8 cellular contexts compared by ENCODE assay signal in the genomic region with DNA sequence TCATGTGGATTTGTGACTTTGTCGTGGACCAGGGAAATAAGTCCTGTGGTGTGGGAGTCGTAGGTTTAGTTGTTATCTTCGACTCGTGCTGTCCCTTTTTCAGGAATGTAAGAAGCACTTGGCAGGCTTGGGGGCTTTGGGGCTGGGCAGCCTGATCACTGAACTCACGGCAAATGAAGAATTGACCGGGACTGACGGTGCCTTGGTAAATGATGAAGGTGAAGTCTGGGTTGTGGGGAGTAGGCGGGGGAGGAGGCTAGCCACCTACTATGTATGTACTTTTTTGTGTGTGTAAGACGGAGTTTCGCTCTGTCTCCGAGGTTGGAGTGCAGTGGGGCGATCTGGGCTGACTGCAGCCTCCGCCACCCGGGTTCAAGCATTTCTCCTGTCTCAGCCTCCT. TPM values are rescaled to one million over a fixed set of nuclear protein-coding genes. Genes with fewer than 3 reads are reported as not detected.
A peak's percentile ranks its signal among the peaks of the same experiment; 100 is the strongest.
DNase-seq lines count a peak whose midpoint lies in the region; ATAC-seq, FAIRE-seq and TF ChIP-seq lines count a peak whose summit lies in the region.

No MANE protein-coding gene starts in this region.

- WGBS in prostate gland = 3% methylated on average over 8 of the region's 14 CpGs

- no peak for FAIRE-seq in endothelial cell of umbilical vein (lab: Jason Lieb, UNC)

- dilution Hi-C loops in endothelial cell of umbilical vein (cut with MboI; ENCODE audit: extremely low pct_ligation_motif_present, low sequenced_read_pairs) = no loop called here

- TF ChIP-seq POLR2A in endothelial cell of umbilical vein (IDR thresholded peaks at IDR 0.05; ENCODE audit: low read depth, low read length) = no peak
- TF ChIP-seq POLR2A in prostate gland (IDR thresholded peaks at IDR 0.05) = no peak

- H3K27me3 ChIP-seq in DOHH2 (ENCODE audit: control insufficient read depth, low read length) (no peaks in the 10 kb centered on the region), SU-DHL-6 (ENCODE audit: low read length) (no peaks in the 10 kb centered on the region), endothelial cell of umbilical vein (ENCODE audit: control insufficient read depth in 2 of 2, insufficient read depth in 2 of 2, low read length in 2 of 2) (no peaks in the 10 kb centered on the region), prostate gland (replicated peaks; ENCODE audit: insufficient read depth) (no peaks in the 10 kb centered on the region)

- peaks cover 39% of the 10 kb centered on the region for H3K36me3 ChIP-seq in DOHH2 (ENCODE audit: control insufficient read depth, low read length)
- H3K36me3 ChIP-seq in SU-DHL-6 (ENCODE audit: low read length) = no peaks in the 10 kb centered on the region
- no peaks in the 10 kb centered on the region for H3K36me3 ChIP-seq in endothelial cell of umbilical vein (ENCODE audit: control insufficient read depth in 2 of 2, extremely low read depth in 1 of 2, insufficient read depth in 2 of 2, low read length in 2 of 2)
- no peaks in the 10 kb centered on the region for H3K36me3 ChIP-seq in prostate gland

- H2AFZ ChIP-seq in SU-DHL-6 (ENCODE audit: low read depth, low read length, severe bottlenecking) (no peak overlapping the region), endothelial cell of umbilical vein (ENCODE audit: low read depth, low read length) (no peak overlapping the region)

- H3K9me3 ChIP-seq in DOHH2 (ENCODE audit: control insufficient read depth, insufficient read depth, low read length) (no peaks in the 10 kb centered on the region), SU-DHL-6 (ENCODE audit: insufficient read depth, low read length) (no peaks in the 10 kb centered on the region), endothelial cell of umbilical vein (replicated peaks; ENCODE audit: control insufficient read depth, insufficient read depth, low read length) (no peaks in the 10 kb centered on the region), prostate gland (no peaks in the 10 kb centered on the region)

- no peak for ATAC-seq in GM19035 (IDR thresholded peaks at IDR 0.05; ENCODE audit: unreplicated experiment)

- H3K4me2 ChIP-seq in DOHH2 (ENCODE audit: low read length) (peak overlapping the region; percentile 69), SU-DHL-6 (ENCODE audit: low read depth, low read length, poor library complexity, severe bottlenecking) (peak overlapping the region; percentile 91), endothelial cell of umbilical vein (ENCODE audit: insufficient read depth, low read length) (peak overlapping the region; percentile 82)

- H3K27ac ChIP-seq in DOHH2 (ENCODE audit: low read depth, low read length) (peak overlapping the region; percentile 85), SU-DHL-6 (ENCODE audit: low read depth, low read length) (0 out of 2 replicates have a peak overlapping the region, but pooled peaks have one; percentile 80), endothelial cell of umbilical vein (ENCODE audit: insufficient read depth, low read depth, low read length) (peak overlapping the region; percentile 90), prostate gland (no peak overlapping the region)

- intact Hi-C loops in endothelial cell of umbilical vein (cut with micrococcal nuclease) = loop anchor here (5.0 kb wide), 2 partner anchors 65 to 185 kb away; partner anchors contain the start of gene ITGB1BP2
- intact Hi-C loops in prostate gland (cut with DNase I) = loop anchor here (5.0 to 10.0 kb wide), 2 partner anchors 83 to 115 kb away; partner anchors contain the start of genes NONO and ZMYM3

- POLR2A ChIA-PET in endothelial cell of umbilical vein (lab: Charles Lee) = no interaction called here

- CTCF ChIA-PET in endothelial cell of umbilical vein (lab: Charles Lee) = no interaction called here

- H3K4me3 ChIP-seq in DOHH2 (ENCODE audit: low read length) = peak overlapping the region; percentile 87
- H3K4me3 ChIP-seq in SU-DHL-6 (ENCODE audit: insufficient read depth, low read length, poor library complexity, severe bottlenecking) = peak overlapping the region; percentile 93
- peak overlapping the region; percentile 35 to 91 (median 68) for H3K4me3 ChIP-seq in endothelial cell of umbilical vein (replicated peaks in 1 of 3; ENCODE audit: insufficient read depth in 1 of 3, low read depth in 1 of 3, low read length in 3 of 3)
- H3K4me3 ChIP-seq in prostate gland = peak overlapping the region; percentile 46 to 51

- H3K9ac ChIP-seq in SU-DHL-6 (ENCODE audit: low read length) = peak overlapping the region; percentile 98
- peak overlapping the region; percentile 97 for H3K9ac ChIP-seq in endothelial cell of umbilical vein (replicated peaks; ENCODE audit: extremely low read depth, insufficient read depth, low read length)

- H3F3A ChIP-seq in DOHH2 (ENCODE audit: control insufficient read depth, insufficient read depth) (no peaks in the 10 kb centered on the region), SU-DHL-6 (ENCODE audit: insufficient read depth) (no peaks in the 10 kb centered on the region)

- BruUV-seq in endothelial cell of umbilical vein (replicated peaks; lab: Mats Ljungman, UMichigan) = no TSS peak

- no peaks in the 10 kb centered on the region for H3K9me1 ChIP-seq in endothelial cell of umbilical vein (replicated peaks; ENCODE audit: control insufficient read depth, extremely low read depth, insufficient read depth, low read length)

- H3K79me2 ChIP-seq in DOHH2 (ENCODE audit: control insufficient read depth, low read length) (peaks cover 62% of the 10 kb centered on the region), SU-DHL-6 (ENCODE audit: insufficient read depth, low read length) (peaks cover 34% of the 10 kb centered on the region), endothelial cell of umbilical vein (ENCODE audit: control insufficient read depth, insufficient read depth, low read length) (peaks cover 39% of the 10 kb centered on the region)

- H4K20me1 ChIP-seq in DOHH2 (ENCODE audit: control insufficient read depth, insufficient read depth, low read depth, low read length) (no peaks in the 10 kb centered on the region), SU-DHL-6 (ENCODE audit: low read depth, low read length) (no peaks in the 10 kb centered on the region), endothelial cell of umbilical vein (replicated peaks; ENCODE audit: control insufficient read depth, extremely low read depth, insufficient read depth, low read length) (no peaks in the 10 kb centered on the region)

- no peaks in the 10 kb centered on the region for H3K9me2 ChIP-seq in DOHH2 (replicated peaks; ENCODE audit: control insufficient read depth, low read length)
- no peaks in the 10 kb centered on the region for H3K9me2 ChIP-seq in SU-DHL-6 (replicated peaks; ENCODE audit: insufficient read depth, low read length)

- DNase-seq in endothelial cell of umbilical vein (ENCODE audit: low read depth, low spot score) = no peak
- no peak for DNase-seq in prostate gland (ENCODE audit: low spot score)
- no peak for DNase-seq in hypothalamus (lab: John Stamatoyannopoulos, UW)
- DNase-seq in midbrain (lab: John Stamatoyannopoulos, UW) = no peak
- DNase-seq in DMS53 (lab: John Stamatoyannopoulos, UW) = no peak

- TF ChIP-seq CTCF in DOHH2 (IDR thresholded peaks at IDR 0.05; ENCODE audit: low read depth, low read length, poor library complexity, severe bottlenecking) (no peak), SU-DHL-6 (IDR thresholded peaks at IDR 0.05; ENCODE audit: insufficient read depth, low read length, poor library complexity, severe bottlenecking) (no peak), endothelial cell of umbilical vein (IDR thresholded peaks at IDR 0.05; ENCODE audit: extremely low read depth in 1 of 2, insufficient read depth in 1 of 2, low read depth in 1 of 2, low read length in 2 of 2) (no peak), prostate gland (IDR thresholded peaks at IDR 0.05) (no peak)

- H3K4me1 ChIP-seq in DOHH2 (ENCODE audit: control insufficient read depth, low read length) (peaks cover 14% of the 10 kb centered on the region), endothelial cell of umbilical vein (ENCODE audit: control insufficient read depth, extremely low read depth, insufficient read depth, low read length) (peaks cover 15% of the 10 kb centered on the region), prostate gland (replicated peaks) (no peaks in the 10 kb centered on the region)

TF ChIP-seq in endothelial cell of umbilical vein, 7 proteins besides CTCF, POLR2A, EP300 and RAD21:
- TF ChIP-seq POLR2AphosphoS5 (IDR thresholded peaks at IDR 0.05; ENCODE audit: insufficient read depth, low read depth, low read length) = no peak
- no peak for TF ChIP-seq JUN (IDR thresholded peaks at IDR 0.05; ENCODE audit: borderline replicate concordance, insufficient read depth, insufficient read length, low read depth)
- TF ChIP-seq MAX (IDR thresholded peaks at IDR 0.05; ENCODE audit: insufficient read depth, insufficient read length) = no peak
- no peak for TF ChIP-seq FOS (IDR thresholded peaks at IDR 0.05; ENCODE audit: borderline replicate concordance, insufficient read depth, low read length)
- no peak for TF ChIP-seq EZH2 (IDR thresholded peaks at IDR 0.05; ENCODE audit: borderline replicate concordance, low read depth, low read length, severe bottlenecking)

RNA-seq across cellular contexts. Expression of gene TAF1, which starts 1.2 kb away (rescaled TPM):
- total RNA-seq in endothelial cell of umbilical vein (39.0 and 41.0 TPM in 2 replicates), prostate gland (10 to 100 TPM; 27.1 to 67.9 TPM)
- polyA plus RNA-seq in endothelial cell of umbilical vein = 7.0 and 8.2 TPM in 2 replicates
- 12.5 and 13.1 TPM in 2 replicates for polyA plus RNA-seq in endothelial cell of umbilical vein (2011; cell fraction: cytosol; rRNA removed)
- 34.2 and 54.1 TPM in 2 replicates for polyA plus RNA-seq in endothelial cell of umbilical vein (2011; cell fraction: nucleus; rRNA removed)
- 19.3 and 20.3 TPM in 2 replicates for polyA plus RNA-seq in endothelial cell of umbilical vein (2012)
- 52.9 and 54.4 TPM in 2 replicates for polyA minus RNA-seq in endothelial cell of umbilical vein
- polyA minus RNA-seq in endothelial cell of umbilical vein (2011; cell fraction: cytosol; rRNA and poly(A)+ RNA removed) = 25.4 TPM
- 61.3 and 76.9 TPM in 2 replicates for polyA minus RNA-seq in endothelial cell of umbilical vein (2011; cell fraction: nucleus; rRNA and poly(A)+ RNA removed)

Comparison
In these comparisons a context has a peak if more than half of its experiments do, and no peak if none do; other contexts are left out.
1. H3K27ac ChIP-seq: peak in DOHH2 (single experiment), SU-DHL-6 (single experiment) and endothelial cell of umbilical vein (single experiment); none in prostate gland (0 of 2).
2. Peak in every context shown above with its lines, with median percentiles within 50 percentile points of each other: H3K4me2 ChIP-seq and H3K4me3 ChIP-seq.